29 cellular contexts compared by ENCODE assay signal in genomic region chr16:55671206-55671973, GRCh38. TPM values are rescaled to one million over a fixed set of nuclear protein-coding genes. Genes with fewer than 3 reads are reported as not detected.
"Had no signal": no experiment of that assay in that cellular context is flagged by ENCODE, and none has a peak within 500 bp of the region (broad histone marks: within the 10 kb centered on the region; RNA-seq: fewer than 3 reads in every experiment).

No MANE protein-coding gene starts in this region.

- H3K4me1 Mint-ChIP-seq: memory B cell; mesothelial cell of epicardium; naive B cell; neural crest cell; stimulated activated memory B cell treated with anti-CD40 and anti-IgM and Interleukin-4, amounts not matched to agents 10 μg/mL and 1 μg/mL and 100 μg/mL, for 72 hours had no signal

- ATAC-seq: esophagus mucosa; gastrocnemius medialis; left lobe of liver; mucosa of descending colon; stimulated activated memory B cell treated with anti-CD40 and anti-IgM and Interleukin-4, amounts not matched to agents 10 μg/mL and 1 μg/mL and 100 μg/mL, for 72 hours; stimulated activated naive CD8-positive, alpha-beta T cell treated with anti-CD3 and anti-CD28 coated beads, Interleukin-15, Interleukin-2, amounts not matched to agents 100 U/mL and 50 U/mL, for 24 hours had no signal

- H3K9me3 ChIP-seq: colonic mucosa, gastrocnemius medialis, mucosa of descending colon, right atrium auricular region, sigmoid colon, thoracic aorta, tibial nerve, upper lobe of left lung had no signal

- H3K4me3 Mint-ChIP-seq: dendritic cell treated with granulocyte-macrophage colony-stimulating factor and Interleukin-4, amounts not matched to agents 40 ng/mL and 50 ng/mL, for 4 days; endodermal cell; memory B cell; mesothelial cell of epicardium; naive B cell; natural killer cell treated with Interleukin-12 subunit alpha and Interleukin-12 subunit beta and Interleukin-15 and Interleukin-18, amount 100 ng/mL, for 72 hours; neural crest cell; stimulated activated memory B cell treated with anti-CD40 and anti-IgM and Interleukin-4, amounts not matched to agents 10 μg/mL and 1 μg/mL and 100 μg/mL, for 72 hours had no signal

- H3K36me3 Mint-ChIP-seq: memory B cell; mesothelial cell of epicardium; naive B cell; natural killer cell treated with Interleukin-12 subunit alpha and Interleukin-12 subunit beta and Interleukin-15 and Interleukin-18, amount 100 ng/mL, for 72 hours; stimulated activated memory B cell treated with anti-CD40 and anti-IgM and Interleukin-4, amounts not matched to agents 10 μg/mL and 1 μg/mL and 100 μg/mL, for 72 hours had no signal

- H3K27ac Mint-ChIP-seq: dendritic cell treated with granulocyte-macrophage colony-stimulating factor and Interleukin-4, amounts not matched to agents 40 ng/mL and 50 ng/mL, for 4 days; endodermal cell; memory B cell; mesothelial cell of epicardium; naive B cell; natural killer cell treated with Interleukin-12 subunit alpha and Interleukin-12 subunit beta and Interleukin-15 and Interleukin-18, amount 100 ng/mL, for 72 hours; progenitor cell of endocrine pancreas; stimulated activated memory B cell treated with anti-CD40 and anti-IgM and Interleukin-4, amounts not matched to agents 10 μg/mL and 1 μg/mL and 100 μg/mL, for 72 hours had no signal

- DNase-seq: colonic mucosa; effector CD8-positive, alpha-beta T cell; endodermal cell; foreskin fibroblast; gastrocnemius medialis; head of caudate nucleus; kidney; mucosa of descending colon; naive B cell; sigmoid colon; stimulated activated CD4-positive, alpha-beta T cell treated with anti-CD3 and anti-CD28 coated beads, Interleukin-2, amount 100 ng/mL, for 24 hours; stimulated activated CD4-positive, alpha-beta T cell treated with anti-CD3 and anti-CD28 coated beads, Interleukin-4, amount 100 ng/mL, for 24 hours; stimulated activated naive CD8-positive, alpha-beta T cell treated with anti-CD3 and anti-CD28 coated beads, Interleukin-15, Interleukin-2, amounts not matched to agents 100 U/mL and 50 U/mL, for 24 hours; substantia nigra had no signal

- H3K27me3 Mint-ChIP-seq: dendritic cell treated with granulocyte-macrophage colony-stimulating factor and Interleukin-4, amounts not matched to agents 40 ng/mL and 50 ng/mL, for 4 days; stimulated activated memory B cell treated with anti-CD40 and anti-IgM and Interleukin-4, amounts not matched to agents 10 μg/mL and 1 μg/mL and 100 μg/mL, for 72 hours had no signal

RNA-seq across cellular contexts. Expression of gene SLC6A2, which starts 15.6 kb away (rescaled TPM):
- total RNA-seq: esophagus mucosa; gastrocnemius medialis; glomerular endothelial cell; left lobe of liver; natural killer cell treated with Interleukin-12 subunit alpha and Interleukin-12 subunit beta and Interleukin-15 and Interleukin-18, amount 100 ng/mL, for 72 hours; neural crest cell; osteoblast; progenitor cell of endocrine pancreas; right atrium auricular region had no signal
